In the genomic region with DNA sequence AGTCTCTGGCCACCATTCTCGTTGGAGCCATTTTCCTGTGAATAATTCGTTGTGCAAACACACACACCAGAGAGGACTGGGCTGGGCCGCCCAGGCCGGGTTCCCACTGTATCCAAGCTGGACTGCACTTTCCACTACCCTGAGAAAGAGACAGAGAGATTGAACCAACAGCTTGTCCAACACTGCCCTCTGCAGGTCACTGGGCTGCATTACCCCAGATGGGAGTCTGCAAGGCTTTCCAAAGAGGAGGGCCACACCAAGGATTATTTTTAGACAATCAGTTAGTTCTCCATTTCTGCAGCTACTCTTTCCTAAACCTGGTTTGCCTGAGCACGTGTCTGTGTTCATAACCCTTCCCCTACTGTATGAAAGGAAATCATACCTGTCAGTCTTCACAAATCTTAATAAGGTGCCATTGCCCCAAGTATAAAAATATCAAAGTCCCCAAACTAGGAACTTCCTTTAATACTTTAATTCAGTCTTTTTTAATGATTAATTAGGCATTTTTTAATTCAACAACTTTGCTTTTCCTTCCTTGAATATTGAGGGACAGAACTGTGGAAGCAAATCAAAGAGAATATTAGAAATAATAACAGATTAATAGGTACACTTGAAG, we compare ENCODE assay signal across 8 cellular contexts. TPM values are rescaled to one million over a fixed set of nuclear protein-coding genes. Genes with fewer than 3 reads are reported as not detected.
A peak's percentile ranks its signal among the peaks of the same experiment; 100 is the strongest.
DNase-seq lines count a peak whose midpoint lies in the region; ATAC-seq and TF ChIP-seq lines count a peak whose summit lies in the region.

No MANE protein-coding gene starts in this region.

- peak overlapping the region; percentile 89 for H2AFZ ChIP-seq in neural progenitor cell (replicated peaks)

- H3K27me3 Mint-ChIP-seq in neural progenitor cell (ENCODE audit: insufficient read depth, low read depth): peaks cover 3% of the 10 kb centered on the region

- H3F3A ChIP-seq in neural progenitor cell (ENCODE audit: low read depth): peaks cover 4% of the 10 kb centered on the region

- TF ChIP-seq CTCF in neural progenitor cell (IDR thresholded peaks at IDR 0.05): peak; percentile 97

- H3K4me3 ChIP-seq in neural progenitor cell (no peak overlapping the region), stomach smooth muscle (ENCODE audit: low read length in 2 of 2) (no peak overlapping the region)

- DNase-seq in CD1c-positive myeloid dendritic cell (ENCODE audit: extremely low spot score) (peak; percentile 88), Kasumi-1 (lab: John Stamatoyannopoulos, UW) (peak; percentile 89 to 93), RPMI8226 (peak; percentile 83), activated T-helper 1 cell treated with Interleukin-2 at 50 U/mL for 16 hours (ENCODE audit: low read depth) (peak; percentile 50), fibroblast of the conjunctiva (ENCODE audit: low read depth) (peak; percentile 80), neural progenitor cell (ENCODE audit: low spot score) (peak; percentile 87)

- H3K36me3 ChIP-seq in neural progenitor cell (peaks cover 2% of the 10 kb centered on the region), stomach smooth muscle (ENCODE audit: control insufficient read depth in 2 of 2, insufficient read depth in 2 of 2, low read length in 2 of 2) (no peaks in the 10 kb centered on the region)

- no peak overlapping the region for H3K9ac ChIP-seq in neural progenitor cell
- H3K9ac ChIP-seq in stomach smooth muscle (ENCODE audit: low read length in 2 of 2): peak overlapping the region in 1 of 2 donors; percentile 3

- ATAC-seq in GM19468 (IDR thresholded peaks at IDR 0.05; ENCODE audit: extremely low read depth, unreplicated experiment): peak; percentile 39

- no peak overlapping the region for H3K27ac Mint-ChIP-seq in neural progenitor cell

- H3K27ac ChIP-seq in neural progenitor cell (no peak overlapping the region), stomach smooth muscle (ENCODE audit: low read length) (peak overlapping the region; percentile 64)

- no peak overlapping the region for H3K4me3 Mint-ChIP-seq in neural progenitor cell

- H3K9me3 Mint-ChIP-seq in neural progenitor cell: no peaks in the 10 kb centered on the region

- peaks cover 6% of the 10 kb centered on the region for H3K4me1 Mint-ChIP-seq in neural progenitor cell

- H4K20me1 ChIP-seq in neural progenitor cell (ENCODE audit: low read depth): no peaks in the 10 kb centered on the region

- H3K27me3 ChIP-seq in neural progenitor cell (no peaks in the 10 kb centered on the region), stomach smooth muscle (ENCODE audit: control insufficient read depth in 1 of 2, insufficient read depth in 2 of 2, low read length in 2 of 2) (no peaks in the 10 kb centered on the region)

- no peaks in the 10 kb centered on the region for H3K79me2 ChIP-seq in neural progenitor cell (ENCODE audit: low read depth)

- H3K36me3 Mint-ChIP-seq in neural progenitor cell: no peaks in the 10 kb centered on the region

- H3K4me1 ChIP-seq in neural progenitor cell: peaks cover 9% of the 10 kb centered on the region
- H3K4me1 ChIP-seq in stomach smooth muscle (ENCODE audit: control insufficient read depth, insufficient read depth, low read length): peaks cover 29% of the 10 kb centered on the region

- H3K4me2 ChIP-seq in neural progenitor cell: no peak overlapping the region

- H3K9me3 ChIP-seq in neural progenitor cell (ENCODE audit: low read depth): no peaks in the 10 kb centered on the region
- H3K9me3 ChIP-seq in stomach smooth muscle (ENCODE audit: control insufficient read depth in 2 of 2, low read length in 2 of 2): no peaks in the 10 kb centered on the region

RNA-seq across cellular contexts. Expression of gene FGF1, which starts 13.3 kb away (rescaled TPM):
- total RNA-seq in neural progenitor cell (ENCODE audit: low replicate concordance): not detected in 2 replicates
